In the genomic region with DNA sequence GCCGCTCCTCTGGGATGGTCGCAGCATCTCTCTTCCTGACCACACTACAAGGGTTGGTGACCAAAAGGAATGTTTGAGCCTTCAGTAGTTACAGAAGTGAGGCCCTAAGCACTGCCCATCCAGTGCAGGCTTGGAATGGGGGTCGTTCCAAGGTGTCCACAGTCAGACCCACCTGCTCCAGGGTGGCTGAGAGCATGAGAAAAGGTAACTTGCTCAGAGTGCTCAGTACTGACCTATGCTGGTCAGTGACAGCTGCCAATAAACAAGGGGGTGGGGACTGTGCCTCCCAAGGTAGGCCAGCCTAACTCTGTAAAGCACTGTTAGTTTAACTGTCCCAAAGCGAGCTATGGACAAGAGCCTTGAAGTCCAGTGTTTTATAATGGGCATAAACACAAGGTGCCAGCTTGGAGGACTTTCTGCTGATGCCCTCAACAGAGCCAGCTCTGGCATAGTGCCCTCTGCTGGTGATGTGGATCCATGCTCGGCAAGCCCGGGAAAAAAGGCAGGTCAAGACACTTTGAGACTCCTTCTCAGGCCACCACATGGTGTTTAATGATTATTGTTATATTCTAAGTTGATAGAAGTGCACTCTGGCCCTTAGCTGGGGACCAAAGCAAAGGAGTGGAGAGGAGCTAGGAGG, we compare ENCODE assay signal across 8 cellular contexts.
DNase-seq lines count a peak whose midpoint lies in the region; ATAC-seq, FAIRE-seq and TF ChIP-seq lines count a peak whose summit lies in the region.

No MANE protein-coding gene starts in this region.

- no peak for TF ChIP-seq EP300 in gastroesophageal sphincter (IDR thresholded peaks at IDR 0.05)

- no peak overlapping the region for H3K4me3 Mint-ChIP-seq in CD4-positive, alpha-beta memory T cell

- H3K9me3 Mint-ChIP-seq in CD4-positive, alpha-beta memory T cell, result no peaks in the 10 kb centered on the region

- peak in 4 of 5 donors; percentile 12 to 34 (median 28) for DNase-seq in CD4-positive, alpha-beta memory T cell
- DNase-seq in GM19240 (ENCODE audit: insufficient read length, low spot score) (peak; percentile 49), HPDE6-E6E7 (ENCODE audit: extremely low spot score) (peak; percentile 63), RCC 7860 (ENCODE audit: low spot score) (peak; percentile 38), posterior cingulate gyrus (peak in 7 of 10 donors; percentile 50 to 89 (median 66))
- peak; percentile 19 for DNase-seq in activated T-helper 9 cell treated with anti-CD3 and anti-CD28 coated beads, Interleukin-2, amount 50 U/mL, for 16 hours (ENCODE audit: low read depth)

- no peak overlapping the region for H3K27ac Mint-ChIP-seq in CD4-positive, alpha-beta memory T cell

- FAIRE-seq in RCC 7860 (lab: Jason Lieb, UNC), result no peak

- H3K4me1 ChIP-seq in CD4-positive, alpha-beta memory T cell (ENCODE audit: insufficient read depth, low read length), result no peaks in the 10 kb centered on the region
- H3K4me1 ChIP-seq in gastroesophageal sphincter, result no peaks in the 10 kb centered on the region

- ATAC-seq in gastroesophageal sphincter, result no peak
- ATAC-seq in HG02970 (IDR thresholded peaks at IDR 0.05; ENCODE audit: low FRiP score, unreplicated experiment), result no peak

- no peak overlapping the region for H3K4me3 ChIP-seq in CD4-positive, alpha-beta memory T cell (ENCODE audit: low read length in 2 of 2)
- no peak overlapping the region for H3K4me3 ChIP-seq in gastroesophageal sphincter

- POLR2A ChIA-PET in CD4-positive, alpha-beta memory T cell (lab: Charles Lee; ENCODE audit: partially characterized antibody), result no interaction called here

- 44% methylated on average over 3 of the region's 6 CpGs; no CpG with 5 or more reads in 1 of the 2 donors for WGBS in gastroesophageal sphincter (ENCODE audit: low coverage in 1 of 2), 2 donors

- H3K27ac ChIP-seq in CD4-positive, alpha-beta memory T cell (ENCODE audit: low read depth, low read length), result no peak overlapping the region
- no peak overlapping the region for H3K27ac ChIP-seq in gastroesophageal sphincter

- H3K4me1 Mint-ChIP-seq in CD4-positive, alpha-beta memory T cell, result peaks cover 0 to 1% (median 0%) of the 10 kb centered on the region in 4 donors

- TF ChIP-seq CTCF in gastroesophageal sphincter (IDR thresholded peaks at IDR 0.05), result peak; percentile 7 to 61 (median 30)

- H3K36me3 ChIP-seq in CD4-positive, alpha-beta memory T cell (ENCODE audit: insufficient read depth, low read length), result no peaks in the 10 kb centered on the region
- no peaks in the 10 kb centered on the region for H3K36me3 ChIP-seq in gastroesophageal sphincter

- H3K27me3 Mint-ChIP-seq in CD4-positive, alpha-beta memory T cell, result peaks cover 0 to 3% of the 10 kb centered on the region in 2 donors

- H3K27me3 ChIP-seq in CD4-positive, alpha-beta memory T cell (ENCODE audit: insufficient read depth, low read length), result no peaks in the 10 kb centered on the region
- no peaks in the 10 kb centered on the region for H3K27me3 ChIP-seq in gastroesophageal sphincter

- intact Hi-C loops in CD4-positive, alpha-beta memory T cell (cut with micrococcal nuclease), result loop anchor here (1.0 kb wide), 1 partner anchor 338 kb away; no protein-coding TSS in a partner anchor
- intact Hi-C loops in posterior cingulate gyrus (cut with DNase I), result loop anchor here (5.0 kb wide), 1 partner anchor 209 kb away; no protein-coding TSS in a partner anchor

- CTCF ChIA-PET in CD4-positive, alpha-beta memory T cell (lab: Charles Lee; ENCODE audit: partially characterized antibody), result interaction anchor here (1.0 to 11.3 kb wide), 10 partner anchors 9 to 342 kb away, joined by 3 to 199 read pairs (median 6); no protein-coding TSS in a partner anchor

- TF ChIP-seq POLR2A in gastroesophageal sphincter (IDR thresholded peaks at IDR 0.05), result no peak

- no peaks in the 10 kb centered on the region for H3K36me3 Mint-ChIP-seq in CD4-positive, alpha-beta memory T cell

- H3K9me3 ChIP-seq in CD4-positive, alpha-beta memory T cell (ENCODE audit: control insufficient read depth in 1 of 2, low read length in 2 of 2), result no peaks in the 10 kb centered on the region
- H3K9me3 ChIP-seq in gastroesophageal sphincter, result no peaks in the 10 kb centered on the region
